9 cellular contexts compared by ENCODE assay signal in genomic region chr5:67268233-67269011, GRCh38.
DNase-seq lines count a peak whose midpoint lies in the region; ATAC-seq and TF ChIP-seq lines count a peak whose summit lies in the region.
"Had no signal": no experiment of that assay in that cellular context is flagged by ENCODE, and none has a peak within 500 bp of the region (broad histone marks: within the 10 kb centered on the region; RNA-seq: fewer than 3 reads in every experiment).

No MANE protein-coding gene starts in this region.

- H3K27me3 ChIP-seq in right lobe of liver = no peaks in the 10 kb centered on the region
- H3K27me3 ChIP-seq in thyroid gland = no peaks in the 10 kb centered on the region
- H3K27me3 ChIP-seq: BLaER1 treated with 17β-estradiol and CSF1 and Interleukin-3, amounts not matched to agents 10 nM and 100 nM had no signal

- H3K4me1 ChIP-seq in right lobe of liver (peaks cover 3 to 31% (median 13%) of the 10 kb centered on the region in 4 donors), thyroid gland (peaks cover 29 to 46% of the 10 kb centered on the region in 2 donors)
- H3K4me1 ChIP-seq: BLaER1 treated with 17β-estradiol and CSF1 and Interleukin-3, amounts not matched to agents 10 nM and 100 nM had no signal

- intact Hi-C loops in right lobe of liver (cut with DNase I) (no loop called here), thyroid gland (cut with DNase I) (no loop called here)

- H3K36me3 ChIP-seq in right lobe of liver = no peaks in the 10 kb centered on the region
- H3K36me3 ChIP-seq in thyroid gland = no peaks in the 10 kb centered on the region
- H3K36me3 ChIP-seq: BLaER1 treated with 17β-estradiol and CSF1 and Interleukin-3, amounts not matched to agents 10 nM and 100 nM had no signal

- peak; percentile 82 to 92 (median 88) for ATAC-seq in right lobe of liver
- ATAC-seq in HG03469 (IDR thresholded peaks at IDR 0.05; ENCODE audit: unreplicated experiment) = no peak
- ATAC-seq in GM21381 (IDR thresholded peaks at IDR 0.05; ENCODE audit: unreplicated experiment) = no peak

- peak; percentile 14 for TF ChIP-seq POLR2A in right lobe of liver (IDR thresholded peaks at IDR 0.05)
- peak in 1 of 2 donors; percentile 18 for TF ChIP-seq POLR2A in thyroid gland (IDR thresholded peaks at IDR 0.05)

- no peaks in the 10 kb centered on the region for H3K9me3 ChIP-seq in right lobe of liver
- H3K9me3 ChIP-seq in thyroid gland = no peaks in the 10 kb centered on the region

- DNase-seq in NCI-H510A treated with DMSO at 0.1 percent for 48 hours (lab: John Stamatoyannopoulos, UW) (peak; percentile 28), NCI-H510A (lab: John Stamatoyannopoulos, UW) (no peak), right lobe of liver (peak; percentile 45 to 83 (median 76)), thyroid gland (peak; percentile 79 to 82)
- no peak for DNase-seq in activated CD4-positive, alpha-beta T cell treated with anti-CD3 and anti-CD28 coated beads, Interleukin-2, amount 50 U/mL, for 4 hours

- no peak for TF ChIP-seq CTCF in right lobe of liver (IDR thresholded peaks at IDR 0.05)
- no peak for TF ChIP-seq CTCF in thyroid gland (IDR thresholded peaks at IDR 0.05)

- peak overlapping the region; percentile 99 for H3K27ac ChIP-seq in cingulate gyrus (ENCODE audit: low read depth, low read length)
- peak overlapping the region; percentile 48 to 77 (median 75) for H3K27ac ChIP-seq in right lobe of liver
- H3K27ac ChIP-seq in thyroid gland = peak overlapping the region; percentile 93 to 96 (median 95)
- H3K27ac ChIP-seq: BLaER1 treated with 17β-estradiol and CSF1 and Interleukin-3, amounts not matched to agents 10 nM and 100 nM had no signal

- peak overlapping the region in 2 of 3 donors; percentile 10 to 36 for H3K4me3 ChIP-seq in right lobe of liver
- H3K4me3 ChIP-seq in thyroid gland (replicated peaks in 1 of 3) = no peak overlapping the region
- H3K4me3 ChIP-seq: BLaER1 treated with 17β-estradiol and CSF1 and Interleukin-3, amounts not matched to agents 10 nM and 100 nM had no signal

- WGBS in right lobe of liver (ENCODE audit: insufficient coverage, low coverage, low lambda C conversion rate, missing lambda C conversion rate) = 9% methylated on average over 10 of the region's 10 CpGs
- WGBS in thyroid gland, 2 donors = 7 to 8% methylated on average over 10 of the region's 10 CpGs

Comparison
In these comparisons a context has a peak if more than half of its experiments do, and no peak if none do; other contexts are left out.
1. DNase-seq: peak in NCI-H510A treated with DMSO at 0.1 percent for 48 hours (single experiment), right lobe of liver (3 of 3) and thyroid gland (2 of 2); none in NCI-H510A (single experiment) and activated CD4-positive, alpha-beta T cell treated with anti-CD3 and anti-CD28 coated beads, Interleukin-2, amount 50 U/mL, for 4 hours (0 of 2).
2. ATAC-seq: peak in right lobe of liver (4 of 4); none in HG03469 (single experiment) and GM21381 (single experiment).
3. H3K4me3 ChIP-seq: peak in right lobe of liver (2 of 3); none in thyroid gland (0 of 3).
4. Peak in every context shown above with its lines, with median percentiles within 50 percentile points of each other: H3K27ac ChIP-seq.